24 cellular contexts compared by ENCODE assay signal in the genomic region with DNA sequence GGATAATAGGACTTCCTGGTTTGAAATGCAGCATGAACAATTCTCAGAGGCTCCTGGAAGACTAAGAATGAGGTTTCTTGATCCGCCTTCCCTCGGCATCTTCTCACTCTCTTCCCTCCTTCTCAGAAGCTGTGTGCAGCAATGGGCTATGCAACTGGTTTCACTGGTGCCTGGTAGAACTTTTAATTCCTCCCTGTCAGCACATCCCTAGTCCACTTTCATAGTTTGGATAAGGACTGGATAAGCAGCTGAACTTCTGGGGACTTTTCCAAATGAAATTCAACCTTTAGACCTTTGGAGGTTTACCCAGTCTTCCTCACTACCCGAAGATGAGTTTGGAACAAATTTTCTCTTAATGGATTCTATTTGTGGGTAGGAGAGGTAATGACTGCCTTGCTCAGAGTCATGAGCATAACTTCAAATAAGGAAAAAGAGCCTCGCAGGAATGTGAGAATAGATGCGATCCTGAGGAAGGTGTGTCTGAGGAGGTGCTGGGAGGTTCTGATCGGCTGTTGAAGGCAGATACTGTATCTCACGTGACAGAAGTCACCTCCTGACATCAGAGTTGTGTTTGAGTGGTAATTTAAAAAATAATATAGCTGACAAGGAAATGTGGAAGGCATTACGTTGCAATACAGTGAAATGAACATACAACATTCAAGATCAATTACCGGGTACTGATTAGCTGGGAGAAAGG. TPM values are rescaled to one million over a fixed set of nuclear protein-coding genes. Genes with fewer than 3 reads are reported as not detected.
"Had no signal": no experiment of that assay in that cellular context is flagged by ENCODE, and none has a peak within 500 bp of the region (broad histone marks: within the 10 kb centered on the region; RNA-seq: fewer than 3 reads in every experiment).

No MANE protein-coding gene starts in this region.

- H3K4me1 ChIP-seq: SJCRH30 had no signal

- H3K4me3 ChIP-seq: SJCRH30 had no signal

- H3K27me3 ChIP-seq: SJCRH30 had no signal

- H3K9me3 ChIP-seq: SJCRH30, SK-N-SH had no signal

- H3K36me3 Mint-ChIP-seq: activated naive CD4-positive, alpha-beta T cell treated with anti-CD3 and anti-CD28 coated beads, Interleukin-2, amount 10 ng/mL, durations not matched to agents 7 days and 5 days; activated naive CD8-positive, alpha-beta T cell treated with anti-CD3 and anti-CD28 coated beads for 36 hours had no signal

- H3K27me3 Mint-ChIP-seq: activated naive CD4-positive, alpha-beta T cell treated with anti-CD3 and anti-CD28 coated beads, Interleukin-2, amount 10 ng/mL, durations not matched to agents 7 days and 5 days had no signal

- H3K27ac Mint-ChIP-seq: activated CD8-positive, alpha-beta T cell treated with anti-CD3 and anti-CD28 coated beads for 36 hours; activated naive CD4-positive, alpha-beta T cell treated with anti-CD3 and anti-CD28 coated beads, Interleukin-2, amount 10 ng/mL, durations not matched to agents 7 days and 5 days; activated naive CD8-positive, alpha-beta T cell treated with anti-CD3 and anti-CD28 coated beads for 36 hours; activated T-cell treated with anti-CD3 and anti-CD28 coated beads, Interleukin-2, amount 50 U/mL, for 72 hours; activated T-helper 2 cell treated with anti-CD3 and anti-CD28 coated beads, Interferon-gamma antibody, Interleukin-2, Interleukin-4, amounts not matched to agents 10 μg/mL and 5 μg/mL and 100 μg/mL, durations not matched to agents 14 hours and 24 hours and 36 hours; T-helper 1 cell treated with Interleukin-12 subunit alpha and Interleukin-12 subunit beta and Interleukin-4 antibody, amounts not matched to agents 30 μg/mL and 1 μg/mL, for 36 hours had no signal

- H3K36me3 ChIP-seq: SJCRH30 had no signal

- H3K4me3 Mint-ChIP-seq: activated CD8-positive, alpha-beta T cell treated with anti-CD3 and anti-CD28 coated beads for 36 hours; activated naive CD4-positive, alpha-beta T cell treated with anti-CD3 and anti-CD28 coated beads, Interleukin-2, amount 10 ng/mL, durations not matched to agents 7 days and 5 days; activated naive CD8-positive, alpha-beta T cell treated with anti-CD3 and anti-CD28 coated beads for 36 hours; activated T-cell treated with anti-CD3 and anti-CD28 coated beads, Interleukin-2, amount 50 U/mL, for 72 hours; T-helper 1 cell treated with Interleukin-12 subunit alpha and Interleukin-12 subunit beta and Interleukin-4 antibody, amounts not matched to agents 30 μg/mL and 1 μg/mL, for 36 hours had no signal

- ATAC-seq: activated CD4-positive, CD25-positive, alpha-beta regulatory T cell treated with anti-CD3 and anti-CD28 coated beads, Interleukin-2, amount 50 U/mL, for 24 hours; activated CD8-positive, alpha-beta T cell treated with anti-CD3 and anti-CD28 coated beads for 36 hours; activated T-cell treated with anti-CD3 and anti-CD28 coated beads, Interleukin-2, amount 50 U/mL, for 72 hours had no signal

- H3K9me3 Mint-ChIP-seq: activated CD8-positive, alpha-beta T cell treated with anti-CD3 and anti-CD28 coated beads for 36 hours; activated naive CD4-positive, alpha-beta T cell treated with anti-CD3 and anti-CD28 coated beads, Interleukin-2, amount 10 ng/mL, durations not matched to agents 7 days and 5 days; activated naive CD8-positive, alpha-beta T cell treated with anti-CD3 and anti-CD28 coated beads for 36 hours; activated T-cell treated with anti-CD3 and anti-CD28 coated beads, Interleukin-2, amount 50 U/mL, for 72 hours; activated T-helper 2 cell treated with anti-CD3 and anti-CD28 coated beads, Interferon-gamma antibody, Interleukin-2, Interleukin-4, amounts not matched to agents 10 μg/mL and 5 μg/mL and 100 μg/mL, durations not matched to agents 14 hours and 24 hours and 36 hours; T-helper 1 cell treated with Interleukin-12 subunit alpha and Interleukin-12 subunit beta and Interleukin-4 antibody, amounts not matched to agents 30 μg/mL and 1 μg/mL, for 36 hours had no signal

- H3K27ac ChIP-seq: SJCRH30 had no signal

- DNase-seq: activated CD4-positive, alpha-beta T cell treated with anti-CD3 and anti-CD28 coated beads for 4 hours; activated CD8-positive, alpha-beta memory T cell treated with anti-CD3 and anti-CD28 coated beads, Interleukin-2, amount 50 U/mL, for 4 hours; activated CD8-positive, alpha-beta T cell treated with anti-CD3 and anti-CD28 coated beads for 36 hours; activated gamma-delta T cell treated with Interleukin-2 at 50 U/mL for 16 hours; activated naive CD4-positive, alpha-beta T cell treated with anti-CD3 and anti-CD28 coated beads, Interleukin-2, amount 10 ng/mL, durations not matched to agents 7 days and 5 days; activated naive CD8-positive, alpha-beta T cell treated with anti-CD3 and anti-CD28 coated beads for 36 hours; activated T-cell treated with anti-CD3 and anti-CD28 coated beads, Interleukin-2, amount 50 U/mL, for 72 hours; central memory CD4-positive, alpha-beta T cell; KG1; NCI-H1048; NCI-H146; NCI-H187 treated with DMSO at 0.1 percent for 48 hours; NCI-H2171; NCI-H226; NCI-H526; NCI-H774; SJCRH30; SK-N-SH had no signal

- H3K4me1 Mint-ChIP-seq: activated naive CD4-positive, alpha-beta T cell treated with anti-CD3 and anti-CD28 coated beads, Interleukin-2, amount 10 ng/mL, durations not matched to agents 7 days and 5 days; activated naive CD8-positive, alpha-beta T cell treated with anti-CD3 and anti-CD28 coated beads for 36 hours had no signal

RNA-seq across cellular contexts. Expression of gene HAND2, which starts 56.0 kb away (rescaled TPM):
- total RNA-seq: activated CD8-positive, alpha-beta T cell treated with anti-CD3 and anti-CD28 coated beads for 36 hours; activated naive CD8-positive, alpha-beta T cell treated with anti-CD3 and anti-CD28 coated beads for 36 hours; activated T-cell treated with anti-CD3 and anti-CD28 coated beads, Interleukin-2, amount 50 U/mL, for 72 hours; activated T-helper 2 cell treated with anti-CD3 and anti-CD28 coated beads, Interferon-gamma antibody, Interleukin-2, Interleukin-4, amounts not matched to agents 10 μg/mL and 5 μg/mL and 100 μg/mL, durations not matched to agents 14 hours and 24 hours and 36 hours; M059J; NCI-H460; OCI-LY7 had no signal
